In genomic region chr11:100640646-100641045, GRCh38 we compare ENCODE assay signal across 28 cellular contexts. TPM values are rescaled to one million over a fixed set of nuclear protein-coding genes. Genes with fewer than 3 reads are reported as not detected.
DNase-seq lines count a peak whose midpoint lies in the region; ATAC-seq lines count a peak whose summit lies in the region.
"Had no signal": no experiment of that assay in that cellular context is flagged by ENCODE, and none has a peak within 500 bp of the region (broad histone marks: within the 10 kb centered on the region; RNA-seq: fewer than 3 reads in every experiment).

No MANE protein-coding gene starts in this region.

- H3K27me3 Mint-ChIP-seq in activated T-helper 1 cell treated with anti-CD3 and anti-CD28 coated beads, Interleukin-12 subunit alpha, Interleukin-12 subunit beta, Interleukin-2, Interleukin-4 antibody, amounts not matched to agents 30 ng/mL and 10 ng/mL and 1 ng/mL, durations not matched to agents 14 hours and 24 hours and 36 hours (ENCODE audit: insufficient read depth): no peaks in the 10 kb centered on the region
- H3K27me3 Mint-ChIP-seq: activated CD4-positive, alpha-beta memory T cell treated with anti-CD3 and anti-CD28 coated beads, Interleukin-2, amount 10 ng/mL, durations not matched to agents 7 days and 5 days had no signal

- no peaks in the 10 kb centered on the region for H3K36me3 Mint-ChIP-seq in stimulated activated effector memory CD8-positive, alpha-beta T cell treated with anti-CD3 and anti-CD28 coated beads, Interleukin-12 subunit alpha, Interleukin-12 subunit beta, amount 100 ng/mL, for 72 hours
- no peaks in the 10 kb centered on the region for H3K36me3 Mint-ChIP-seq in activated T-helper 1 cell treated with anti-CD3 and anti-CD28 coated beads, Interleukin-12 subunit alpha, Interleukin-12 subunit beta, Interleukin-2, Interleukin-4 antibody, amounts not matched to agents 30 ng/mL and 10 ng/mL and 1 ng/mL, durations not matched to agents 14 hours and 24 hours and 36 hours (ENCODE audit: low read depth)
- H3K36me3 Mint-ChIP-seq: naive B cell had no signal

- intact Hi-C loops in activated T-helper 1 cell treated with anti-CD3 and anti-CD28 coated beads, Interleukin-12 subunit alpha, Interleukin-12 subunit beta, Interleukin-2, Interleukin-4 antibody, amounts not matched to agents 30 ng/mL and 10 ng/mL and 1 ng/mL, durations not matched to agents 14 hours and 24 hours and 36 hours (cut with micrococcal nuclease): no loop called here

- H3K4me1 Mint-ChIP-seq in stimulated activated effector memory CD8-positive, alpha-beta T cell treated with anti-CD3 and anti-CD28 coated beads, Interleukin-12 subunit alpha, Interleukin-12 subunit beta, amount 100 ng/mL, for 72 hours: no peaks in the 10 kb centered on the region
- no peaks in the 10 kb centered on the region for H3K4me1 Mint-ChIP-seq in activated T-helper 1 cell treated with anti-CD3 and anti-CD28 coated beads, Interleukin-12 subunit alpha, Interleukin-12 subunit beta, Interleukin-2, Interleukin-4 antibody, amounts not matched to agents 30 ng/mL and 10 ng/mL and 1 ng/mL, durations not matched to agents 14 hours and 24 hours and 36 hours (ENCODE audit: low read depth)
- H3K4me1 Mint-ChIP-seq: activated CD4-positive, alpha-beta memory T cell treated with anti-CD3 and anti-CD28 coated beads, Interleukin-2, amount 10 ng/mL, durations not matched to agents 7 days and 5 days had no signal

- no peak for ATAC-seq in stimulated activated effector memory CD8-positive, alpha-beta T cell treated with anti-CD3 and anti-CD28 coated beads, Interleukin-12 subunit alpha, Interleukin-12 subunit beta, amount 100 ng/mL, for 72 hours
- ATAC-seq: esophagus mucosa, foreskin keratinocyte, GM23338, left ventricle myocardium superior, Panc1 had no signal

- peaks cover 11% of the 10 kb centered on the region for H3K9me3 Mint-ChIP-seq in stimulated activated effector memory CD8-positive, alpha-beta T cell treated with anti-CD3 and anti-CD28 coated beads, Interleukin-12 subunit alpha, Interleukin-12 subunit beta, amount 100 ng/mL, for 72 hours
- H3K9me3 Mint-ChIP-seq in activated T-helper 1 cell treated with anti-CD3 and anti-CD28 coated beads, Interleukin-12 subunit alpha, Interleukin-12 subunit beta, Interleukin-2, Interleukin-4 antibody, amounts not matched to agents 30 ng/mL and 10 ng/mL and 1 ng/mL, durations not matched to agents 14 hours and 24 hours and 36 hours: peaks cover 4% of the 10 kb centered on the region
- H3K9me3 Mint-ChIP-seq: endodermal cell, GM23338 had no signal

- H3K4me3 Mint-ChIP-seq in stimulated activated effector memory CD8-positive, alpha-beta T cell treated with anti-CD3 and anti-CD28 coated beads, Interleukin-12 subunit alpha, Interleukin-12 subunit beta, amount 100 ng/mL, for 72 hours: no peak overlapping the region
- H3K4me3 Mint-ChIP-seq in activated T-helper 1 cell treated with anti-CD3 and anti-CD28 coated beads, Interleukin-12 subunit alpha, Interleukin-12 subunit beta, Interleukin-2, Interleukin-4 antibody, amounts not matched to agents 30 ng/mL and 10 ng/mL and 1 ng/mL, durations not matched to agents 14 hours and 24 hours and 36 hours: no peak overlapping the region
- H3K4me3 Mint-ChIP-seq: activated CD4-positive, alpha-beta memory T cell treated with anti-CD3 and anti-CD28 coated beads, Interleukin-2, amount 10 ng/mL, durations not matched to agents 7 days and 5 days; activated naive CD4-positive, alpha-beta T cell treated with anti-CD3 and anti-CD28 coated beads for 36 hours; endodermal cell; GM23338; naive B cell; T-helper 2 cell treated with Interferon-gamma antibody and Interleukin-4, amounts not matched to agents 5 μg/mL and 100 μg/mL, for 36 hours had no signal

- H3K27ac Mint-ChIP-seq in stimulated activated effector memory CD8-positive, alpha-beta T cell treated with anti-CD3 and anti-CD28 coated beads, Interleukin-12 subunit alpha, Interleukin-12 subunit beta, amount 100 ng/mL, for 72 hours: no peak overlapping the region
- no peak overlapping the region for H3K27ac Mint-ChIP-seq in activated T-helper 1 cell treated with anti-CD3 and anti-CD28 coated beads, Interleukin-12 subunit alpha, Interleukin-12 subunit beta, Interleukin-2, Interleukin-4 antibody, amounts not matched to agents 30 ng/mL and 10 ng/mL and 1 ng/mL, durations not matched to agents 14 hours and 24 hours and 36 hours
- H3K27ac Mint-ChIP-seq: activated CD4-positive, alpha-beta memory T cell treated with anti-CD3 and anti-CD28 coated beads, Interleukin-2, amount 10 ng/mL, durations not matched to agents 7 days and 5 days; activated naive CD4-positive, alpha-beta T cell treated with anti-CD3 and anti-CD28 coated beads for 36 hours; endodermal cell; GM23338; T-helper 2 cell treated with Interferon-gamma antibody and Interleukin-4, amounts not matched to agents 5 μg/mL and 100 μg/mL, for 36 hours had no signal

- DNase-seq in DMS 273 (lab: John Stamatoyannopoulos, UW; ENCODE audit: unreplicated experiment): peak; percentile 79
- peak; percentile 18 for DNase-seq in NCI-H1092 (lab: John Stamatoyannopoulos, UW)
- DNase-seq in NCI-H446 (lab: John Stamatoyannopoulos, UW): peak; percentile 35 to 73
- DNase-seq in iris pigment epithelial cell (ENCODE audit: low read depth): peak; percentile 49
- no peak for DNase-seq in stimulated activated effector memory CD8-positive, alpha-beta T cell treated with anti-CD3 and anti-CD28 coated beads, Interleukin-12 subunit alpha, Interleukin-12 subunit beta, amount 100 ng/mL, for 72 hours (ENCODE audit: low spot score in 2 of 2)
- no peak for DNase-seq in activated T-helper 1 cell treated with anti-CD3 and anti-CD28 coated beads, Interleukin-12 subunit alpha, Interleukin-12 subunit beta, Interleukin-2, Interleukin-4 antibody, amounts not matched to agents 30 ng/mL and 10 ng/mL and 1 ng/mL, durations not matched to agents 14 hours and 24 hours and 36 hours (ENCODE audit: low spot score)
- no peak for DNase-seq in retina
- DNase-seq: activated CD4-positive, alpha-beta memory T cell treated with anti-CD3 and anti-CD28 coated beads, Interleukin-2, amount 10 ng/mL, durations not matched to agents 7 days and 5 days; activated CD8-positive, alpha-beta memory T cell treated with anti-CD3 and anti-CD28 coated beads, Interleukin-2, amount 50 U/mL, for 4 hours; activated naive CD4-positive, alpha-beta T cell treated with anti-CD3 and anti-CD28 coated beads for 36 hours; adrenal gland; dermis blood vessel endothelial cell; DND-41; endodermal cell; foreskin keratinocyte; GF-D8; head of caudate nucleus; left ventricle myocardium superior; naive B cell; NCI-H526; sigmoid colon; stimulated activated CD4-positive, alpha-beta T cell treated with anti-CD3 and anti-CD28 coated beads, Interleukin-15, amount 100 ng/mL, for 24 hours; stimulated activated CD4-positive, alpha-beta T cell treated with anti-CD3 and anti-CD28 coated beads, Interleukin-4, amount 100 ng/mL, for 4 hours; trophoblast cell had no signal

RNA-seq across cellular contexts. Expression of gene ARHGAP42, which starts 46.4 kb away (rescaled TPM):
- total RNA-seq in activated T-helper 1 cell treated with anti-CD3 and anti-CD28 coated beads, Interleukin-12 subunit alpha, Interleukin-12 subunit beta, Interleukin-2, Interleukin-4 antibody, amounts not matched to agents 30 ng/mL and 10 ng/mL and 1 ng/mL, durations not matched to agents 14 hours and 24 hours and 36 hours: 0.10 and 0.24 TPM in 2 replicates
- total RNA-seq: activated CD4-positive, alpha-beta memory T cell treated with anti-CD3 and anti-CD28 coated beads, Interleukin-2, amount 10 ng/mL, durations not matched to agents 7 days and 5 days; activated naive CD4-positive, alpha-beta T cell treated with anti-CD3 and anti-CD28 coated beads for 36 hours had no signal

Comparison
In these comparisons a context has a peak if more than half of its experiments do, and no peak if none do; other contexts are left out.
1. DNase-seq: peak in DMS 273 (single experiment), NCI-H1092 (single experiment), NCI-H446 (2 of 2) and iris pigment epithelial cell (single experiment); none in stimulated activated effector memory CD8-positive, alpha-beta T cell treated with anti-CD3 and anti-CD28 coated beads, Interleukin-12 subunit alpha, Interleukin-12 subunit beta, amount 100 ng/mL, for 72 hours (0 of 2), activated T-helper 1 cell treated with anti-CD3 and anti-CD28 coated beads, Interleukin-12 subunit alpha, Interleukin-12 subunit beta, Interleukin-2, Interleukin-4 antibody, amounts not matched to agents 30 ng/mL and 10 ng/mL and 1 ng/mL, durations not matched to agents 14 hours and 24 hours and 36 hours (single experiment) and retina (single experiment).